In the genomic region with DNA sequence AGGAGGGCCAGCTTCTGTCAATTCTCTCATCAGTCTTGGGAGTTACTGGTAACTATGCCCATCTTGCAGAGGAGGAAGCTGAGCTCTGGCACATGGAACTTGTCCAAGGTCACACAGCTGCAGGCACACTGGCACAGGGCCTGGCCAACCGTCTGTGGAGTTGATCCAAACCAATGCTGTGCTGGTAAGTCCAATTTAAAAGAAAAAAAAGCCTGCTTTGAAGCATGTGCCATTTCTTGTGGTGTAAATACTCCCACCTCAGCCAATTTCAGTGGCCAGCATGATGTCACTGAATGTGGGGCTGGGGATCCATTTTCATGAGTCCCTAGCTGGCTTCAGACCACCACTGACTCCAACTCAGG, we compare ENCODE assay signal across 10 cellular contexts.
DNase-seq lines count a peak whose midpoint lies in the region; ATAC-seq and TF ChIP-seq lines count a peak whose summit lies in the region.
"Had no signal": no experiment of that assay in that cellular context is flagged by ENCODE, and none has a peak within 500 bp of the region (broad histone marks: within the 10 kb centered on the region; RNA-seq: fewer than 3 reads in every experiment).

No MANE protein-coding gene starts in this region.

- no peak for TF ChIP-seq CTCF in natural killer cell (IDR thresholded peaks at IDR 0.05)
- no peak for TF ChIP-seq CTCF in CD8-positive, alpha-beta T cell (IDR thresholded peaks at IDR 0.05)
- TF ChIP-seq CTCF in GM10266 (IDR thresholded peaks at IDR 0.05; ENCODE audit: control insufficient read depth, insufficient read depth, low read depth, missing control alignments) = no peak

- H3K27ac Mint-ChIP-seq in natural killer cell treated with Interleukin-12 subunit alpha and Interleukin-12 subunit beta and Interleukin-15 and Interleukin-18, amount 100 ng/mL, for 72 hours = peak overlapping the region; percentile 89 to 97
- H3K27ac Mint-ChIP-seq in natural killer cell = peak overlapping the region in 1 of 2 donors; percentile 86
- H3K27ac Mint-ChIP-seq in CD8-positive, alpha-beta T cell = no peak overlapping the region
- H3K27ac Mint-ChIP-seq: neural progenitor cell had no signal

- peaks cover 28% of the 10 kb centered on the region for H3K36me3 Mint-ChIP-seq in natural killer cell treated with Interleukin-12 subunit alpha and Interleukin-12 subunit beta and Interleukin-15 and Interleukin-18, amount 100 ng/mL, for 72 hours
- H3K36me3 Mint-ChIP-seq in natural killer cell = peaks cover 23% of the 10 kb centered on the region
- H3K36me3 Mint-ChIP-seq in CD8-positive, alpha-beta T cell = peaks cover 12% of the 10 kb centered on the region

- H3K27ac ChIP-seq in caudate nucleus (ENCODE audit: low read depth, low read length) = peak overlapping the region; percentile 74
- no peak overlapping the region for H3K27ac ChIP-seq in CD8-positive, alpha-beta T cell (ENCODE audit: low read depth, low read length)
- H3K27ac ChIP-seq: neural progenitor cell had no signal

- peaks cover 36 to 38% of the 10 kb centered on the region in 2 donors for H3K4me1 Mint-ChIP-seq in natural killer cell treated with Interleukin-12 subunit alpha and Interleukin-12 subunit beta and Interleukin-15 and Interleukin-18, amount 100 ng/mL, for 72 hours (ENCODE audit: low read depth in 2 of 2)
- peaks cover 25 to 30% of the 10 kb centered on the region in 2 donors for H3K4me1 Mint-ChIP-seq in natural killer cell
- H3K4me1 Mint-ChIP-seq in CD8-positive, alpha-beta T cell (ENCODE audit: low read depth) = peaks cover 17% of the 10 kb centered on the region

- intact Hi-C loops in natural killer cell (cut with micrococcal nuclease) = no loop called here
- intact Hi-C loops in CD8-positive, alpha-beta T cell (cut with DNase I, micrococcal nuclease) = loop anchor here in 1 of 2 experiments (1.0 to 5.0 kb wide), 2 partner anchors 27 to 74 kb away; no protein-coding TSS in a partner anchor

- DNase-seq in natural killer cell treated with Interleukin-12 subunit alpha and Interleukin-12 subunit beta and Interleukin-15 and Interleukin-18, amount 100 ng/mL, for 72 hours (ENCODE audit: low spot score) = no peak
- DNase-seq in natural killer cell = no peak
- DNase-seq in caudate nucleus (lab: John Stamatoyannopoulos, UW) = peak in 2 of 61 donors; percentile 13 to 20
- peak; percentile 87 for DNase-seq in mesenteric fat pad (ENCODE audit: low spot score)
- DNase-seq in GOT3 (lab: John Stamatoyannopoulos, UW) = no peak
- DNase-seq in CD8-positive, alpha-beta T cell = no peak
- DNase-seq in GM10266 (ENCODE audit: extremely low spot score) = no peak
- DNase-seq: NCI-H524 had no signal

- H3K4me3 Mint-ChIP-seq in natural killer cell treated with Interleukin-12 subunit alpha and Interleukin-12 subunit beta and Interleukin-15 and Interleukin-18, amount 100 ng/mL, for 72 hours = peak overlapping the region; percentile 75
- H3K4me3 Mint-ChIP-seq in natural killer cell = no peak overlapping the region
- H3K4me3 Mint-ChIP-seq in CD8-positive, alpha-beta T cell = no peak overlapping the region
- H3K4me3 Mint-ChIP-seq: neural progenitor cell had no signal

- no peak overlapping the region for H3K4me3 ChIP-seq in CD8-positive, alpha-beta T cell (ENCODE audit: low read depth, low read length)
- H3K4me3 ChIP-seq: neural progenitor cell had no signal

- no peaks in the 10 kb centered on the region for H3K27me3 Mint-ChIP-seq in natural killer cell treated with Interleukin-12 subunit alpha and Interleukin-12 subunit beta and Interleukin-15 and Interleukin-18, amount 100 ng/mL, for 72 hours
- no peaks in the 10 kb centered on the region for H3K27me3 Mint-ChIP-seq in natural killer cell (ENCODE audit: low read depth in 2 of 2)
- no peaks in the 10 kb centered on the region for H3K27me3 Mint-ChIP-seq in CD8-positive, alpha-beta T cell (ENCODE audit: low read depth)

- POLR2A ChIA-PET in CD8-positive, alpha-beta T cell (lab: Charles Lee) = no interaction called here

- CTCF ChIA-PET in CD8-positive, alpha-beta T cell (lab: Charles Lee) = interaction anchor here (0.9 to 1.9 kb wide), 5 partner anchors 9 to 160 kb away, joined by 3 to 6 read pairs (median 3); no protein-coding TSS in a partner anchor

- peak in 1 of 2 donors; percentile 15 for ATAC-seq in natural killer cell treated with Interleukin-12 subunit alpha and Interleukin-12 subunit beta and Interleukin-15 and Interleukin-18, amount 100 ng/mL, for 72 hours
- no peak for ATAC-seq in natural killer cell
- no peak for ATAC-seq in CD8-positive, alpha-beta T cell
- no peak for ATAC-seq in HG02840 (IDR thresholded peaks at IDR 0.05; ENCODE audit: low FRiP score, unreplicated experiment)

- H3K36me3 ChIP-seq in CD8-positive, alpha-beta T cell (ENCODE audit: insufficient read depth, low read length) = no peaks in the 10 kb centered on the region
- H3K36me3 ChIP-seq: neural progenitor cell had no signal

- peaks cover 16% of the 10 kb centered on the region for H3K4me1 ChIP-seq in CD8-positive, alpha-beta T cell (ENCODE audit: insufficient read depth, low read length)

- no peaks in the 10 kb centered on the region for H3K27me3 ChIP-seq in CD8-positive, alpha-beta T cell (ENCODE audit: insufficient read depth, low read length)
- H3K27me3 ChIP-seq: neural progenitor cell had no signal

- peaks cover 9% of the 10 kb centered on the region for H3K9me3 Mint-ChIP-seq in natural killer cell treated with Interleukin-12 subunit alpha and Interleukin-12 subunit beta and Interleukin-15 and Interleukin-18, amount 100 ng/mL, for 72 hours
- H3K9me3 Mint-ChIP-seq in natural killer cell = peaks cover 0 to 4% of the 10 kb centered on the region in 2 donors
- peaks cover 26% of the 10 kb centered on the region for H3K9me3 Mint-ChIP-seq in CD8-positive, alpha-beta T cell

- peaks cover 8% of the 10 kb centered on the region for H3K9me3 ChIP-seq in CD8-positive, alpha-beta T cell (ENCODE audit: low read length)
